In genomic region chr6:390914-391558, GRCh38 we compare ENCODE assay signal across 8 cellular contexts. TPM values are rescaled to one million over a fixed set of nuclear protein-coding genes. Genes with fewer than 3 reads are reported as not detected.
DNase-seq lines count a peak whose midpoint lies in the region; ATAC-seq and TF ChIP-seq lines count a peak whose summit lies in the region.

No MANE protein-coding gene starts in this region.

- no peak overlapping the region for H3K9ac ChIP-seq in IMR-90 (ENCODE audit: low read depth, low read length)

- H3K27me3 ChIP-seq in CD4-positive, alpha-beta T cell (ENCODE audit: control insufficient read depth, insufficient read depth, low read length): no peaks in the 10 kb centered on the region
- H3K27me3 ChIP-seq in IMR-90 (ENCODE audit: control insufficient read depth, insufficient read depth, low read length): peaks cover 75% of the 10 kb centered on the region

- H3K56ac ChIP-seq in IMR-90 (ENCODE audit: extremely low read depth, insufficient read depth, low read length): no peak overlapping the region

- WGBS in IMR-90 (ENCODE audit: extremely low coverage in 2 of 2, insufficient read length in 1 of 2), 2 experiments: 0% methylated on average over 13 of the region's 44 CpGs; no CpG with 5 or more reads in 1 of the 2 experiments

- H3K18ac ChIP-seq in IMR-90 (ENCODE audit: low read depth, low read length): no peak overlapping the region

- H3K4ac ChIP-seq in IMR-90 (ENCODE audit: low read depth, low read length): no peak overlapping the region

- 0 out of 2 replicates have a peak, but pooled peaks cover 1% of the 10 kb centered on the region for H3K4me1 ChIP-seq in IMR-90 (ENCODE audit: control insufficient read depth, insufficient read depth, low read length)

- CTCF ChIA-PET in CD4-positive, alpha-beta T cell (lab: Charles Lee): interaction anchor here (2.0 to 2.6 kb wide), 3 partner anchors 126 to 202 kb away, joined by 4 to 7 read pairs (median 6); no protein-coding TSS in a partner anchor
- CTCF ChIA-PET in IMR-90 (lab: Yijun Ruan, JAX): no interaction called here

- H4K5ac ChIP-seq in IMR-90 (ENCODE audit: low read depth, low read length): no peak overlapping the region

- no peak for TF ChIP-seq RAD21 in IMR-90 (IDR thresholded peaks at IDR 0.05; ENCODE audit: low read length)

- H3K27ac Mint-ChIP-seq in CD4-positive, alpha-beta T cell: peak overlapping the region; percentile 74
- H3K27ac Mint-ChIP-seq in central memory CD8-positive, alpha-beta T cell (ENCODE audit: low read depth): peak overlapping the region; percentile 93
- no peak overlapping the region for H3K27ac Mint-ChIP-seq in nephron progenitor cell

- in situ Hi-C loops in IMR-90 (cut with MboI; ENCODE audit: low sequenced_read_pairs): no loop called here

- no peaks in the 10 kb centered on the region for H3K9me3 ChIP-seq in CD4-positive, alpha-beta T cell (ENCODE audit: control insufficient read depth, low read length)
- no peaks in the 10 kb centered on the region for H3K9me3 ChIP-seq in IMR-90 (ENCODE audit: control insufficient read depth, insufficient read depth, low read length)

- H3K27me3 Mint-ChIP-seq in CD4-positive, alpha-beta T cell: peaks cover 9% of the 10 kb centered on the region
- H3K27me3 Mint-ChIP-seq in central memory CD8-positive, alpha-beta T cell: peaks cover 20% of the 10 kb centered on the region
- H3K27me3 Mint-ChIP-seq in nephron progenitor cell (ENCODE audit: low read depth, poor library complexity): peaks cover 100% of the 10 kb centered on the region

- H4K91ac ChIP-seq in IMR-90 (ENCODE audit: insufficient read depth, low read depth, low read length): no peak overlapping the region

- peaks cover 33% of the 10 kb centered on the region for H3K4me1 Mint-ChIP-seq in CD4-positive, alpha-beta T cell (ENCODE audit: low read depth)
- peaks cover 28% of the 10 kb centered on the region for H3K4me1 Mint-ChIP-seq in central memory CD8-positive, alpha-beta T cell
- H3K4me1 Mint-ChIP-seq in nephron progenitor cell: peaks cover 15% of the 10 kb centered on the region

- POLR2A ChIA-PET in CD4-positive, alpha-beta T cell (lab: Charles Lee): interaction anchor here (1.1 to 6.1 kb wide), 7 partner anchors 9 to 301 kb away, joined by 3 to 74 read pairs (median 9); partner anchors contain the start of gene EXOC2
- POLR2A ChIA-PET in IMR-90 (lab: Charles Lee; ENCODE audit: unreplicated experiment): no interaction called here

- no peak overlapping the region for H2BK15ac ChIP-seq in IMR-90 (ENCODE audit: low read depth, low read length)

- no peak overlapping the region for H4K8ac ChIP-seq in IMR-90 (ENCODE audit: low read depth in 2 of 2, low read length in 2 of 2)

- no peak overlapping the region for H3K14ac ChIP-seq in IMR-90 (replicated peaks; ENCODE audit: low read depth, low read length)

- H2BK5ac ChIP-seq in IMR-90 (ENCODE audit: low read depth, low read length, poor library complexity, severe bottlenecking): no peak overlapping the region

- H2AK5ac ChIP-seq in IMR-90 (ENCODE audit: low read depth, low read length): no peak overlapping the region

- H3K9me3 Mint-ChIP-seq in CD4-positive, alpha-beta T cell: no peaks in the 10 kb centered on the region
- H3K9me3 Mint-ChIP-seq in central memory CD8-positive, alpha-beta T cell: no peaks in the 10 kb centered on the region
- no peaks in the 10 kb centered on the region for H3K9me3 Mint-ChIP-seq in nephron progenitor cell

- ATAC-seq in CD4-positive, alpha-beta T cell (ENCODE audit: poor library complexity): peak; percentile 22
- peak; percentile 17 for ATAC-seq in GM19467 (IDR thresholded peaks at IDR 0.05; ENCODE audit: unreplicated experiment)
- peak; percentile 8; the same call in 1 of the 2 replicates for ATAC-seq in IMR-90 (ENCODE audit: low read depth)
- peak; percentile 31 for ATAC-seq in central memory CD8-positive, alpha-beta T cell (replicated peaks; ENCODE audit: extremely low read depth, poor library complexity, severe bottlenecking)

- TF ChIP-seq POLR2A in IMR-90 (IDR thresholded peaks at IDR 0.05; ENCODE audit: low read depth, low read length): no peak

- H3K79me1 ChIP-seq in IMR-90 (ENCODE audit: low read depth in 1 of 2, low read length in 2 of 2): no peaks in the 10 kb centered on the region

- dilution Hi-C loops in IMR-90 (cut with HindIII; ENCODE audit: low sequenced_read_pairs, unreplicated experiment): no loop called here

- H2BK20ac ChIP-seq in IMR-90 (ENCODE audit: low read depth, low read length): no peak overlapping the region

- peak in 2 of 10 experiments; percentile 9 to 24 for DNase-seq in CD4-positive, alpha-beta T cell
- DNase-seq in IMR-90 (no peak), nephron progenitor cell (no peak), NCI-H2029 treated with DMSO at 0.1 percent for 48 hours (lab: John Stamatoyannopoulos, UW) (no peak), occipital lobe (lab: John Stamatoyannopoulos, UW) (no peak), NCI-H446 (lab: John Stamatoyannopoulos, UW) (no peak)
- no peak for DNase-seq in central memory CD8-positive, alpha-beta T cell (ENCODE audit: low spot score in 2 of 2)

- no peak overlapping the region; the same call in 1 of the 2 replicates for H3K4me3 ChIP-seq in IMR-90 (ENCODE audit: insufficient read depth, low read depth, low read length)

- H2BK120ac ChIP-seq in IMR-90 (ENCODE audit: low read depth, low read length): no peak overlapping the region

- H4K20me1 ChIP-seq in IMR-90 (ENCODE audit: insufficient read depth, low read length): no peaks in the 10 kb centered on the region

- TF ChIP-seq CTCF in CD4-positive, alpha-beta T cell (IDR thresholded peaks at IDR 0.05): no peak
- TF ChIP-seq CTCF in IMR-90 (conservative IDR thresholded peaks at IDR 0.05; ENCODE audit: low read depth, low read length) (no peak), nephron progenitor cell (IDR thresholded peaks at IDR 0.05) (no peak)

- no TSS peak for BruUV-seq in IMR-90 (replicated peaks; lab: Mats Ljungman, UMichigan)

- H3K27ac ChIP-seq in CD4-positive, alpha-beta T cell (ENCODE audit: low read depth, low read length): no peak overlapping the region
- H3K27ac ChIP-seq in IMR-90 (ENCODE audit: insufficient read depth, low read length): no peak overlapping the region

- H2AK9ac ChIP-seq in IMR-90 (replicated peaks; ENCODE audit: low read depth, low read length, poor library complexity): no peak overlapping the region

- H3K36me3 ChIP-seq in IMR-90 (ENCODE audit: control insufficient read depth, insufficient read depth, low read length): no peaks in the 10 kb centered on the region

- no peaks in the 10 kb centered on the region for H3K9me1 ChIP-seq in IMR-90 (ENCODE audit: insufficient read depth, low read length)

- no peak overlapping the region for H3K23ac ChIP-seq in IMR-90 (ENCODE audit: low read depth, low read length)

- H3K4me2 ChIP-seq in IMR-90 (ENCODE audit: low read depth, low read length): peak overlapping the region; percentile 59; the same call in 1 of the 2 replicates

- intact Hi-C loops in CD4-positive, alpha-beta T cell (cut with DNase I, micrococcal nuclease): loop anchor here (2.0 to 5.0 kb wide), 6 partner anchors 14 to 991 kb away; no protein-coding TSS in a partner anchor
- intact Hi-C loops in IMR-90 (cut with micrococcal nuclease): loop anchor here (2.0 kb wide), 1 partner anchor 36 kb away; no protein-coding TSS in a partner anchor

- H2AFZ ChIP-seq in IMR-90 (replicated peaks; ENCODE audit: low read length, poor library complexity): peak overlapping the region; percentile 57

- peak overlapping the region; percentile 93 for H3K4me3 Mint-ChIP-seq in CD4-positive, alpha-beta T cell
- H3K4me3 Mint-ChIP-seq in central memory CD8-positive, alpha-beta T cell: peak overlapping the region; percentile 87
- H3K4me3 Mint-ChIP-seq in nephron progenitor cell: peak overlapping the region; percentile 78

- peaks cover 9% of the 10 kb centered on the region for H3K36me3 Mint-ChIP-seq in CD4-positive, alpha-beta T cell (ENCODE audit: low read depth)
- peaks cover 20% of the 10 kb centered on the region for H3K36me3 Mint-ChIP-seq in central memory CD8-positive, alpha-beta T cell (ENCODE audit: insufficient read depth)
- H3K36me3 Mint-ChIP-seq in nephron progenitor cell (ENCODE audit: low read depth): no peaks in the 10 kb centered on the region

TF ChIP-seq in IMR-90, 13 proteins besides CTCF, POLR2A, EP300 and RAD21:
- TF ChIP-seq BHLHE40 (IDR thresholded peaks at IDR 0.05; ENCODE audit: low read depth, low read length) (no peak), ELK1 (IDR thresholded peaks at IDR 0.05; ENCODE audit: borderline replicate concordance, low read depth, low read length) (no peak), RCOR1 (IDR thresholded peaks at IDR 0.05; ENCODE audit: insufficient replicate concordance, low read length) (no peak), MAFK (IDR thresholded peaks at IDR 0.05; ENCODE audit: low read depth, low read length) (no peak), NFE2L2 (IDR thresholded peaks at IDR 0.05; ENCODE audit: low read depth, low read length) (no peak), MXI1 (IDR thresholded peaks at IDR 0.05; ENCODE audit: borderline replicate concordance, low read depth, low read length) (no peak)

RNA-seq across cellular contexts. Expression of gene IRF4, which starts 0.5 kb away (rescaled TPM):
- total RNA-seq in CD4-positive, alpha-beta T cell: 10 to 100 TPM; 16.9 to 20.8 TPM
- not detected in 2 replicates for total RNA-seq in IMR-90 (2012; rRNA removed)
- not detected in 2 replicates for polyA plus RNA-seq in IMR-90 (2012; rRNA removed)
- polyA plus RNA-seq in IMR-90 (2012; cell fraction: cytosol; rRNA removed): not detected in 2 replicates
- polyA plus RNA-seq in IMR-90 (2012; cell fraction: nucleus; rRNA removed; ENCODE audit: low replicate concordance): 0.01 and 0.08 TPM in 2 replicates
- total RNA-seq in occipital lobe: 0.16 TPM

Comparison
In these comparisons a context has a peak if more than half of its experiments do, and no peak if none do; other contexts are left out.
1. RNA of gene IRF4, which starts 0.5 kb away (total RNA-seq): 16.9 to 20.8 TPM in CD4-positive, alpha-beta T cell; 0.16 TPM in occipital lobe (single experiment) and not detected in IMR-90; every median in the first group is over 10 times any median in the second.
2. Peak in every context shown above with its lines, with median percentiles within 50 percentile points of each other: ATAC-seq and H3K4me3 Mint-ChIP-seq.